Comparison of ENCODE assay signal across 1 cellular context in the genomic region with DNA sequence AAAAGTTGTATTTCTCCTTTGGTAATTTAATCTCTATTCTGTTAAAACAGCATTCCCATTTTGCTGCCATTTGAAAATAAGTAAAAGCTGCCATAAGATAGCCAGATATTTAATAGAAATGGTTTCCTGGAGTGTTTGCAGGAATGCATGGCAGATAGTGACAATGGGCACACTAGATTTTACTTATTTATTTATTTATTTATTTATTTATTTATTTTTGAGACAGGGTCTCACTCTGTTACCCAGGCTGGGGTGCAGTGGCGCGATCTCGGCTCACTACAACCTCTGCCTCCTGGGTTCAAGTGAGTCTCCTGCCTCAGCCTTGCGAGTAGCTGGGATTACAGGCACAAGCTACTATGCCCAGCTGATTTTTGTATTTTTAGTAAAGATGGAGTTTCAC. TPM values are rescaled to one million over a fixed set of nuclear protein-coding genes. Genes with fewer than 3 reads are reported as not detected.
"Had no signal": no experiment of that assay in that cellular context is flagged by ENCODE, and none has a peak within 500 bp of the region (broad histone marks: within the 10 kb centered on the region; RNA-seq: fewer than 3 reads in every experiment).

No MANE protein-coding gene starts in this region.

RNA-seq across cellular contexts. Expression of a gene that starts 13.2 kb away (rescaled TPM):
- total RNA-seq: G401 had no signal
